ENCODE assay signal across 13 cellular contexts in the genomic region with DNA sequence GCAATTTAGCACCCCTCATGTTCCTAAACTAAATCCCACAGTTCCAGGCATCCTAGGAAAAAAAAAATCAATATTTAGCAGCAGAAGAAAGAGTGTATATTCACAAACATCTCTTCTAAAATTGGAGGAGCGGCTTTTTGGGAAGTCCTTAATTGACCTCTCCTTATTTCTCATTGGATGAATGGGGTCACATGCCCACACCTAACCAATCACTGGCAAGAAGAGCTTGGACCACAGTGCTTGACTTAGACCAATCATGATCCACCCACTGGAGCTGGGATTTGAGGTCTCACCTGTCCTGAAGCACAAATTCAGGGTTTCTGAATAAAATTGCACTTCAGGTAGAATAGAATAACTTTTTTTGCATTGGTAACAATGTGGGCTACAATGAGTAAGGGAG. TPM values are rescaled to one million over a fixed set of nuclear protein-coding genes. Genes with fewer than 3 reads are reported as not detected.
DNase-seq lines count a peak whose midpoint lies in the region; ATAC-seq, FAIRE-seq and TF ChIP-seq lines count a peak whose summit lies in the region.
"Had no signal": no experiment of that assay in that cellular context is flagged by ENCODE, and none has a peak within 500 bp of the region (broad histone marks: within the 10 kb centered on the region; RNA-seq: fewer than 3 reads in every experiment).

No MANE protein-coding gene starts in this region.

- H3K4me1 ChIP-seq in IMR-90 (ENCODE audit: control insufficient read depth, insufficient read depth, low read length) (peaks cover 46% of the 10 kb centered on the region), mucosa of descending colon (ENCODE audit: low read depth) (peaks cover 33% of the 10 kb centered on the region)

- no peak for TF ChIP-seq RAD21 in IMR-90 (IDR thresholded peaks at IDR 0.05; ENCODE audit: low read length)

- peaks cover 0 to 91% of the 10 kb centered on the region in 2 experiments; a peak in 2 of 4 replicates for H3K79me1 ChIP-seq in IMR-90 (ENCODE audit: low read depth in 1 of 2, low read length in 2 of 2)

- no peak for DNase-seq in activated naive CD4-positive, alpha-beta T cell treated with anti-CD3 and anti-CD28 coated beads for 36 hours
- DNase-seq in activated naive CD4-positive, alpha-beta T cell treated with Interleukin-2 at 50 U/mL for 16 hours, result no peak
- DNase-seq in IMR-90, result no peak
- no peak for DNase-seq in activated naive CD8-positive, alpha-beta T cell treated with anti-CD3 and anti-CD28 coated beads for 36 hours
- no peak for DNase-seq in mucosa of descending colon
- DNase-seq in GM19239 (ENCODE audit: insufficient read length, low spot score), result no peak
- DNase-seq: head of caudate nucleus; MV-4-11; NCI-H2081; PC-3; stimulated activated CD4-positive, alpha-beta T cell treated with anti-CD3 and anti-CD28 coated beads, Interleukin-12 subunit alpha, Interleukin-12 subunit beta, amount 100 ng/mL, for 4 hours had no signal

- H3K4me3 Mint-ChIP-seq in activated naive CD4-positive, alpha-beta T cell treated with anti-CD3 and anti-CD28 coated beads for 36 hours, result no peak overlapping the region
- H3K4me3 Mint-ChIP-seq in activated naive CD8-positive, alpha-beta T cell treated with anti-CD3 and anti-CD28 coated beads for 36 hours, result no peak overlapping the region
- H3K4me3 Mint-ChIP-seq in stimulated activated memory B cell treated with anti-CD40 and anti-IgM and Interleukin-4, amounts not matched to agents 10 μg/mL and 1 μg/mL and 100 μg/mL, for 72 hours, result no peak overlapping the region

- H3K9me3 Mint-ChIP-seq in activated naive CD4-positive, alpha-beta T cell treated with anti-CD3 and anti-CD28 coated beads for 36 hours, result no peaks in the 10 kb centered on the region
- peaks cover 12% of the 10 kb centered on the region for H3K9me3 Mint-ChIP-seq in activated naive CD8-positive, alpha-beta T cell treated with anti-CD3 and anti-CD28 coated beads for 36 hours
- H3K9me3 Mint-ChIP-seq in stimulated activated memory B cell treated with anti-CD40 and anti-IgM and Interleukin-4, amounts not matched to agents 10 μg/mL and 1 μg/mL and 100 μg/mL, for 72 hours, result no peaks in the 10 kb centered on the region

- no peak overlapping the region for H2BK5ac ChIP-seq in IMR-90 (ENCODE audit: low read depth, low read length, poor library complexity, severe bottlenecking)

- no peak overlapping the region for H4K5ac ChIP-seq in IMR-90 (ENCODE audit: low read depth, low read length)

- no peak overlapping the region for H3K9ac ChIP-seq in IMR-90 (ENCODE audit: low read depth, low read length)

- no peak overlapping the region for H3K14ac ChIP-seq in IMR-90 (replicated peaks; ENCODE audit: low read depth, low read length)

- H3K27me3 ChIP-seq in IMR-90 (ENCODE audit: control insufficient read depth, insufficient read depth, low read length), result no peaks in the 10 kb centered on the region

- H3K27ac Mint-ChIP-seq in activated naive CD4-positive, alpha-beta T cell treated with anti-CD3 and anti-CD28 coated beads for 36 hours, result peak overlapping the region; percentile 82
- H3K27ac Mint-ChIP-seq in activated naive CD8-positive, alpha-beta T cell treated with anti-CD3 and anti-CD28 coated beads for 36 hours, result peak overlapping the region; percentile 50
- H3K27ac Mint-ChIP-seq in stimulated activated memory B cell treated with anti-CD40 and anti-IgM and Interleukin-4, amounts not matched to agents 10 μg/mL and 1 μg/mL and 100 μg/mL, for 72 hours, result peak overlapping the region; percentile 65

- in situ Hi-C loops in IMR-90 (cut with MboI; ENCODE audit: low sequenced_read_pairs), result loop anchor here (25.0 kb wide), 1 partner anchor 568 kb away; no protein-coding TSS in a partner anchor

- FAIRE-seq in GM19239 (lab: Jason Lieb, UNC), result no peak

- dilution Hi-C loops in IMR-90 (cut with HindIII; ENCODE audit: low sequenced_read_pairs, unreplicated experiment), result no loop called here

- no peak overlapping the region for H3K56ac ChIP-seq in IMR-90 (ENCODE audit: extremely low read depth, insufficient read depth, low read length)

- no peak overlapping the region for H2BK120ac ChIP-seq in IMR-90 (ENCODE audit: low read depth, low read length)

- no peak overlapping the region for H4K8ac ChIP-seq in IMR-90 (ENCODE audit: low read depth in 2 of 2, low read length in 2 of 2)

- H2BK20ac ChIP-seq in IMR-90 (ENCODE audit: low read depth, low read length), result no peak overlapping the region

- H3K18ac ChIP-seq in IMR-90 (ENCODE audit: low read depth, low read length), result no peak overlapping the region

- no TSS peak for BruUV-seq in IMR-90 (replicated peaks; lab: Mats Ljungman, UMichigan)

- H3K36me3 ChIP-seq in IMR-90 (ENCODE audit: control insufficient read depth, insufficient read depth, low read length) (peaks cover 46% of the 10 kb centered on the region), mucosa of descending colon (ENCODE audit: low read depth) (no peaks in the 10 kb centered on the region)

- H3K4me2 ChIP-seq in IMR-90 (ENCODE audit: low read depth, low read length), result no peak overlapping the region

- CTCF ChIA-PET in activated naive CD4-positive, alpha-beta T cell treated with anti-CD3 and anti-CD28 coated beads for 36 hours (lab: Charles Lee), result interaction anchor here (0.9 to 2.1 kb wide), 2 partner anchors 8 to 10 kb away, joined by 4 to 10 read pairs; no protein-coding TSS in a partner anchor
- CTCF ChIA-PET in IMR-90 (lab: Yijun Ruan, JAX), result interaction anchor here (0.5 kb wide), 1 partner anchor 214 kb away, joined by 3 read pairs; no protein-coding TSS in a partner anchor

- H3K4ac ChIP-seq in IMR-90 (ENCODE audit: low read depth, low read length), result no peak overlapping the region

- POLR2A ChIA-PET in IMR-90 (lab: Charles Lee; ENCODE audit: unreplicated experiment), result interaction anchor here (1.1 kb wide), 1 partner anchor 230 kb away, joined by 4 read pairs; no protein-coding TSS in a partner anchor

- no peak overlapping the region for H3K27ac ChIP-seq in IMR-90 (ENCODE audit: insufficient read depth, low read length)

- intact Hi-C loops in activated naive CD4-positive, alpha-beta T cell treated with anti-CD3 and anti-CD28 coated beads for 36 hours (cut with micrococcal nuclease), result no loop called here
- intact Hi-C loops in IMR-90 (cut with micrococcal nuclease) (loop anchor here (10.0 kb wide), 1 partner anchor 150 kb away; no protein-coding TSS in a partner anchor), mucosa of descending colon (cut with DNase I, micrococcal nuclease) (no loop called here)

- H3K36me3 Mint-ChIP-seq in activated naive CD4-positive, alpha-beta T cell treated with anti-CD3 and anti-CD28 coated beads for 36 hours (ENCODE audit: low read depth), result peaks cover 48% of the 10 kb centered on the region
- peaks cover 91% of the 10 kb centered on the region for H3K36me3 Mint-ChIP-seq in activated naive CD8-positive, alpha-beta T cell treated with anti-CD3 and anti-CD28 coated beads for 36 hours
- peaks cover 42% of the 10 kb centered on the region for H3K36me3 Mint-ChIP-seq in stimulated activated memory B cell treated with anti-CD40 and anti-IgM and Interleukin-4, amounts not matched to agents 10 μg/mL and 1 μg/mL and 100 μg/mL, for 72 hours

- H2AFZ ChIP-seq in IMR-90 (replicated peaks; ENCODE audit: low read length, poor library complexity), result no peak overlapping the region

- no peak overlapping the region for H2AK9ac ChIP-seq in IMR-90 (replicated peaks; ENCODE audit: low read depth, low read length, poor library complexity)

- 0 out of 2 replicates have a peak, but pooled peaks cover 1% of the 10 kb centered on the region for H3K9me3 ChIP-seq in IMR-90 (ENCODE audit: control insufficient read depth, insufficient read depth, low read length)
- no peaks in the 10 kb centered on the region for H3K9me3 ChIP-seq in mucosa of descending colon

- H3K23ac ChIP-seq in IMR-90 (ENCODE audit: low read depth, low read length), result no peak overlapping the region

- no peak overlapping the region for H4K91ac ChIP-seq in IMR-90 (ENCODE audit: insufficient read depth, low read depth, low read length)

- no peak for TF ChIP-seq CTCF in IMR-90 (conservative IDR thresholded peaks at IDR 0.05; ENCODE audit: low read depth, low read length)
- no peak for TF ChIP-seq CTCF in mucosa of descending colon (IDR thresholded peaks at IDR 0.05)

- no CpG with 5 or more reads among the region's 1 CpG for WGBS in IMR-90 (ENCODE audit: extremely low coverage in 2 of 2, insufficient read length in 1 of 2), 2 experiments

- TF ChIP-seq POLR2A in IMR-90 (IDR thresholded peaks at IDR 0.05; ENCODE audit: low read depth, low read length), result no peak

- peaks cover 60% of the 10 kb centered on the region for H3K9me1 ChIP-seq in IMR-90 (ENCODE audit: insufficient read depth, low read length)

- H4K20me1 ChIP-seq in IMR-90 (ENCODE audit: insufficient read depth, low read length), result peaks cover 99% of the 10 kb centered on the region

- H3K27me3 Mint-ChIP-seq in activated naive CD4-positive, alpha-beta T cell treated with anti-CD3 and anti-CD28 coated beads for 36 hours (ENCODE audit: low read depth), result no peaks in the 10 kb centered on the region
- no peaks in the 10 kb centered on the region for H3K27me3 Mint-ChIP-seq in activated naive CD8-positive, alpha-beta T cell treated with anti-CD3 and anti-CD28 coated beads for 36 hours
- H3K27me3 Mint-ChIP-seq in stimulated activated memory B cell treated with anti-CD40 and anti-IgM and Interleukin-4, amounts not matched to agents 10 μg/mL and 1 μg/mL and 100 μg/mL, for 72 hours, result no peaks in the 10 kb centered on the region

- no peak overlapping the region for H2AK5ac ChIP-seq in IMR-90 (ENCODE audit: low read depth, low read length)

- H2BK15ac ChIP-seq in IMR-90 (ENCODE audit: low read depth, low read length), result no peak overlapping the region

- ATAC-seq in IMR-90 (ENCODE audit: low read depth) (no peak), HG02763 (IDR thresholded peaks at IDR 0.05; ENCODE audit: unreplicated experiment) (no peak), mucosa of descending colon (no peak)
- no peak for ATAC-seq in stimulated activated memory B cell treated with anti-CD40 and anti-IgM and Interleukin-4, amounts not matched to agents 10 μg/mL and 1 μg/mL and 100 μg/mL, for 72 hours
- ATAC-seq: PC-3 had no signal

- H3K4me1 Mint-ChIP-seq in activated naive CD4-positive, alpha-beta T cell treated with anti-CD3 and anti-CD28 coated beads for 36 hours (ENCODE audit: low read depth), result peaks cover 97% of the 10 kb centered on the region
- peaks cover 94% of the 10 kb centered on the region for H3K4me1 Mint-ChIP-seq in activated naive CD8-positive, alpha-beta T cell treated with anti-CD3 and anti-CD28 coated beads for 36 hours
- H3K4me1 Mint-ChIP-seq in stimulated activated memory B cell treated with anti-CD40 and anti-IgM and Interleukin-4, amounts not matched to agents 10 μg/mL and 1 μg/mL and 100 μg/mL, for 72 hours, result peaks cover 99% of the 10 kb centered on the region

- H3K4me3 ChIP-seq in IMR-90 (ENCODE audit: insufficient read depth, low read depth, low read length) (no peak overlapping the region), mucosa of descending colon (no peak overlapping the region)

RNA-seq across cellular contexts. Expression of a gene that starts 16.0 kb away (rescaled TPM):
- 100 to 1,000 TPM; 389 to 405 TPM for total RNA-seq in activated naive CD4-positive, alpha-beta T cell treated with anti-CD3 and anti-CD28 coated beads for 36 hours
- total RNA-seq in IMR-90 (2012; rRNA removed) (341 and 357 TPM in 2 replicates), mucosa of descending colon (100 to 1,000 TPM; 105 to 154 (median 136) TPM)
- 947 and 1,094 TPM in 2 replicates for polyA plus RNA-seq in IMR-90 (2012; rRNA removed)
- polyA plus RNA-seq in IMR-90 (2012; cell fraction: cytosol; rRNA removed), result 502 and 1,091 TPM in 2 replicates
- 461 and 652 TPM in 2 replicates for polyA plus RNA-seq in IMR-90 (2012; cell fraction: nucleus; rRNA removed; ENCODE audit: low replicate concordance)
- total RNA-seq in activated naive CD8-positive, alpha-beta T cell treated with anti-CD3 and anti-CD28 coated beads for 36 hours, result 100 to 1,000 TPM; 380 to 428 TPM
